In genomic region chr10:7351905-7352304, GRCh38 we compare ENCODE assay signal across 24 cellular contexts. TPM values are rescaled to one million over a fixed set of nuclear protein-coding genes. Genes with fewer than 3 reads are reported as not detected.
DNase-seq lines count a peak whose midpoint lies in the region; ATAC-seq, FAIRE-seq and TF ChIP-seq lines count a peak whose summit lies in the region.
"Had no signal": no experiment of that assay in that cellular context is flagged by ENCODE, and none has a peak within 500 bp of the region (broad histone marks: within the 10 kb centered on the region; RNA-seq: fewer than 3 reads in every experiment).

No MANE protein-coding gene starts in this region.

- TF ChIP-seq POLR2A in breast epithelium (IDR thresholded peaks at IDR 0.05) = no peak

- H3K36me3 ChIP-seq in breast epithelium = no peaks in the 10 kb centered on the region

- FAIRE-seq in urothelium cell line (lab: Jason Lieb, UNC) = no peak
- FAIRE-seq: A204.1, D721Med, K562 had no signal

- BruUV-seq in MCF 10A (replicated peaks; lab: Mats Ljungman, UMichigan) = no TSS peak

- CTCF ChIA-PET in MCF 10A (lab: Yijun Ruan, JAX) = interaction anchor here (0.6 kb wide), 1 partner anchor 59 kb away, joined by 3 read pairs; the partner anchor contains the start of gene SFMBT2
- CTCF ChIA-PET in RWPE1 (lab: Yijun Ruan, JAX) = interaction anchor here (0.7 kb wide), 1 partner anchor 824 kb away, joined by 3 read pairs; no protein-coding TSS in a partner anchor

- POLR2A ChIA-PET in MCF 10A (lab: Yijun Ruan, JAX) = no interaction called here
- POLR2A ChIA-PET in RWPE1 (lab: Yijun Ruan, JAX; ENCODE audit: low non-redundant PET) = no interaction called here

- H3K27ac ChIP-seq in breast epithelium = no peak overlapping the region
- 0 out of 2 replicates have a peak overlapping the region, but pooled peaks have one; percentile 18 for H3K27ac ChIP-seq in RWPE1

- no peak overlapping the region for H3K4me3 ChIP-seq in breast epithelium
- H3K4me3 ChIP-seq: K562 had no signal

- H3K9me3 Mint-ChIP-seq in MCF 10A (ENCODE audit: unreplicated experiment) = peaks cover 9% of the 10 kb centered on the region
- no peaks in the 10 kb centered on the region for H3K9me3 Mint-ChIP-seq in activated naive CD8-positive, alpha-beta T cell treated with anti-CD3 and anti-CD28 coated beads for 36 hours
- H3K9me3 Mint-ChIP-seq: CD14-positive monocyte had no signal

- H3K27ac Mint-ChIP-seq in MCF 10A (ENCODE audit: low read depth, unreplicated experiment) = no peak overlapping the region
- H3K27ac Mint-ChIP-seq in activated naive CD8-positive, alpha-beta T cell treated with anti-CD3 and anti-CD28 coated beads for 36 hours = no peak overlapping the region
- H3K27ac Mint-ChIP-seq: B cell, HFFc6 had no signal

- H3K27me3 ChIP-seq in breast epithelium = no peaks in the 10 kb centered on the region

- DNase-seq in MCF 10A (ENCODE audit: unreplicated experiment) = peak; percentile 24
- no peak for DNase-seq in breast epithelium (ENCODE audit: low spot score in 2 of 2)
- DNase-seq in RWPE1 (ENCODE audit: low spot score) = peak; percentile 37
- peak; percentile 60 for DNase-seq in islet precursor cell
- peak; percentile 41 for DNase-seq in urothelium cell line (ENCODE audit: low spot score)
- no peak for DNase-seq in T-helper 2 cell
- DNase-seq in activated naive CD8-positive, alpha-beta T cell treated with anti-CD3 and anti-CD28 coated beads for 36 hours = no peak
- DNase-seq: EL, GF-D8, HFFc6, NCI-H1092 treated with DMSO at 0.1 percent for 48 hours, NCI-H2029 treated with DMSO at 0.1 percent for 48 hours, NCI-H345, NCI-H524, NCI-H82, SHP77 treated with DMSO at 0.1 percent for 48 hours, SK-N-SH had no signal

- no peak for ATAC-seq in HG03025 (IDR thresholded peaks at IDR 0.05; ENCODE audit: low FRiP score, unreplicated experiment)
- ATAC-seq: K562 had no signal

- H3K27me3 Mint-ChIP-seq in MCF 10A (ENCODE audit: insufficient read depth, unreplicated experiment) = no peaks in the 10 kb centered on the region
- no peaks in the 10 kb centered on the region for H3K27me3 Mint-ChIP-seq in activated naive CD8-positive, alpha-beta T cell treated with anti-CD3 and anti-CD28 coated beads for 36 hours
- H3K27me3 Mint-ChIP-seq: B cell had no signal

- intact Hi-C loops in MCF 10A (cut with micrococcal nuclease) (no loop called here), breast epithelium (cut with DNase I; ENCODE audit: low total_unique reads) (no loop called here)

- peaks cover 13% of the 10 kb centered on the region for H3K4me1 Mint-ChIP-seq in MCF 10A (ENCODE audit: insufficient read depth, unreplicated experiment)
- peaks cover 10% of the 10 kb centered on the region for H3K4me1 Mint-ChIP-seq in activated naive CD8-positive, alpha-beta T cell treated with anti-CD3 and anti-CD28 coated beads for 36 hours
- H3K4me1 Mint-ChIP-seq: B cell, CD14-positive monocyte had no signal

- H3K4me3 Mint-ChIP-seq in MCF 10A (ENCODE audit: unreplicated experiment) = no peak overlapping the region
- H3K4me3 Mint-ChIP-seq in activated naive CD8-positive, alpha-beta T cell treated with anti-CD3 and anti-CD28 coated beads for 36 hours = no peak overlapping the region
- H3K4me3 Mint-ChIP-seq: B cell, CD14-positive monocyte, HFFc6 had no signal

- H3K36me3 Mint-ChIP-seq in MCF 10A (ENCODE audit: insufficient read depth, unreplicated experiment) = peaks cover 19% of the 10 kb centered on the region
- H3K36me3 Mint-ChIP-seq in activated naive CD8-positive, alpha-beta T cell treated with anti-CD3 and anti-CD28 coated beads for 36 hours = peaks cover 37% of the 10 kb centered on the region

- no peaks in the 10 kb centered on the region for H3K9me3 ChIP-seq in breast epithelium
- H3K9me3 ChIP-seq: SK-N-SH had no signal

- no peak for TF ChIP-seq CTCF in MCF 10A (IDR thresholded peaks at IDR 0.05; ENCODE audit: unreplicated experiment)
- TF ChIP-seq CTCF in breast epithelium (IDR thresholded peaks at IDR 0.05) = no peak
- TF ChIP-seq CTCF in RWPE1 (conservative IDR thresholded peaks at IDR 0.05; ENCODE audit: low read depth) = no peak

- H3K4me1 ChIP-seq in breast epithelium = no peaks in the 10 kb centered on the region

RNA-seq across cellular contexts. Expression of gene SFMBT2, which starts 58.9 kb away (rescaled TPM):
- total RNA-seq in MCF 10A (2022) = 5.8 and 7.4 TPM in 2 replicates
- total RNA-seq in breast epithelium = 10 to 100 TPM in 2 of 3 donors, 1 to 10 TPM in 1; 3.5 to 32.8 (median 22.8) TPM
- 10 to 100 TPM; 22.0 to 23.1 TPM for total RNA-seq in activated naive CD8-positive, alpha-beta T cell treated with anti-CD3 and anti-CD28 coated beads for 36 hours
- total RNA-seq: LHCN-M2 had no signal

Comparison
In these comparisons a context has a peak if more than half of its experiments do, and no peak if none do; other contexts are left out.
1. DNase-seq: peak in MCF 10A (single experiment), RWPE1 (single experiment), islet precursor cell (single experiment) and urothelium cell line (single experiment); none in breast epithelium (0 of 2), T-helper 2 cell (0 of 5) and activated naive CD8-positive, alpha-beta T cell treated with anti-CD3 and anti-CD28 coated beads for 36 hours (single experiment).